In the genomic region with DNA sequence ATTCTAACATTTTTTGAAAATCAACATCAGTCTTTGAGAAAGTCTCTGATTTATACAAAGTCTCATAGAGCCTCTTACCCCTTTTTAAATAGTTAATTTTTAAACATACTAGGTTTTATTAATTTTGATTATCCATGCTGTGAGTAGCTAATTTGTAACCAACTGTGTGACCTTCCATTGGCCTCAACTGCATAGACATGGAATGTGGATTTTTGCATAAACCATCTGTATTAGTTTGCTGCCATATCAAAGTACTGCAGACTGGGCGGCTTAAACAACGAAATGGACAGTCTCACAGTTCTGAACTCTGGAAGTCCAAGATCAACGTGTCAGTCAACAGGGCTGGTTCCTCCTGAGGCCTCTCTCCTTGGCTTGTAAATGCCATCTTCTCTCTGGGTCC, we compare ENCODE assay signal across 29 cellular contexts.
"Had no signal": no experiment of that assay in that cellular context is flagged by ENCODE, and none has a peak within 500 bp of the region (broad histone marks: within the 10 kb centered on the region; RNA-seq: fewer than 3 reads in every experiment).

No MANE protein-coding gene starts in this region.

- H3K9ac ChIP-seq: neural progenitor cell had no signal

- H3K36me3 ChIP-seq: neural progenitor cell, ovary, prostate gland, spleen, suprapubic skin, tibial artery, transverse colon, upper lobe of right lung, uterus had no signal

- H3K9me3 Mint-ChIP-seq: naive thymus-derived CD8-positive, alpha-beta T cell; natural killer cell treated with Interleukin-12 subunit alpha and Interleukin-12 subunit beta and Interleukin-15 and Interleukin-18, amount 100 ng/mL, for 72 hours; neural progenitor cell; stimulated activated naive CD8-positive, alpha-beta T cell treated with anti-CD3 and anti-CD28 coated beads, Interleukin-15, amount 100 ng/mL, for 72 hours; type B pancreatic cell had no signal

- H3K4me1 Mint-ChIP-seq: naive B cell; naive thymus-derived CD8-positive, alpha-beta T cell; stimulated activated memory B cell treated with anti-CD40 and anti-IgM and Interleukin-4, amounts not matched to agents 10 μg/mL and 1 μg/mL and 100 μg/mL, for 72 hours; stimulated activated naive CD8-positive, alpha-beta T cell treated with anti-CD3 and anti-CD28 coated beads, Interleukin-15, amount 100 ng/mL, for 72 hours had no signal

- ATAC-seq: naive thymus-derived CD8-positive, alpha-beta T cell; natural killer cell treated with Interleukin-12 subunit alpha and Interleukin-12 subunit beta and Interleukin-15 and Interleukin-18, amount 100 ng/mL, for 72 hours; right cardiac atrium; sciatic nerve; stimulated activated memory B cell treated with anti-CD40 and anti-IgM and Interleukin-4, amounts not matched to agents 10 μg/mL and 1 μg/mL and 100 μg/mL, for 72 hours; stimulated activated naive CD8-positive, alpha-beta T cell treated with anti-CD3 and anti-CD28 coated beads, Interleukin-15, amount 100 ng/mL, for 72 hours; stimulated activated naive CD8-positive, alpha-beta T cell treated with anti-CD3 and anti-CD28 coated beads, Interleukin-15, Interleukin-2, amounts not matched to agents 100 U/mL and 50 U/mL, for 24 hours; upper lobe of right lung had no signal

- H3K4me1 ChIP-seq: neural progenitor cell, prostate gland, spleen, suprapubic skin, testis, tibial artery, transverse colon, upper lobe of right lung, uterus had no signal

- H3K27ac ChIP-seq: neural progenitor cell, ovary, prostate gland, skin epidermis, spleen, suprapubic skin, testis, tibial artery, transverse colon, upper lobe of right lung, uterus had no signal

- H3K9me3 ChIP-seq: ovary, prostate gland, suprapubic skin, testis, tibial artery, transverse colon, upper lobe of right lung, uterus had no signal

- H3K27me3 ChIP-seq: neural progenitor cell, ovary, testis, uterus had no signal

- H3K4me3 ChIP-seq: neural progenitor cell, ovary, prostate gland, skin epidermis, smooth muscle cell, spleen, suprapubic skin, testis, tibial artery, transverse colon, upper lobe of right lung, uterus had no signal

- H3K4me3 Mint-ChIP-seq: naive thymus-derived CD8-positive, alpha-beta T cell; natural killer cell treated with Interleukin-12 subunit alpha and Interleukin-12 subunit beta and Interleukin-15 and Interleukin-18, amount 100 ng/mL, for 72 hours; neural progenitor cell; stimulated activated memory B cell treated with anti-CD40 and anti-IgM and Interleukin-4, amounts not matched to agents 10 μg/mL and 1 μg/mL and 100 μg/mL, for 72 hours; stimulated activated naive CD8-positive, alpha-beta T cell treated with anti-CD3 and anti-CD28 coated beads, Interleukin-15, amount 100 ng/mL, for 72 hours; type B pancreatic cell had no signal

- DNase-seq: naive B cell; naive thymus-derived CD8-positive, alpha-beta T cell; occipital lobe; ovary; right cardiac atrium; spleen; stimulated activated CD4-positive, alpha-beta T cell treated with anti-CD3 and anti-CD28 coated beads, Interleukin-12 subunit alpha, Interleukin-12 subunit beta, amount 100 ng/mL, for 4 hours; stimulated activated CD4-positive, alpha-beta T cell treated with anti-CD3 and anti-CD28 coated beads, Interleukin-1b, Interleukin-23, amount 100 ng/mL, for 48 hours; stimulated activated CD4-positive, alpha-beta T cell treated with anti-CD3 and anti-CD28 coated beads, Interleukin-4, amount 100 ng/mL, for 1 hour; stimulated activated CD4-positive, alpha-beta T cell treated with anti-CD3 and anti-CD28 coated beads, Interleukin-4, amount 100 ng/mL, for 4 hours; stimulated activated CD8-positive, alpha-beta memory T cell treated with anti-CD3 and anti-CD28 coated beads, Interleukin-4, amount 100 ng/mL, for 48 hours; stimulated activated naive CD4-positive, alpha-beta T cell; stimulated activated naive CD8-positive, alpha-beta T cell treated with anti-CD3 and anti-CD28 coated beads, Interleukin-15, amount 100 ng/mL, for 72 hours; stimulated activated naive CD8-positive, alpha-beta T cell treated with anti-CD3 and anti-CD28 coated beads, Interleukin-15, Interleukin-2, amounts not matched to agents 100 U/mL and 50 U/mL, for 24 hours; substantia nigra; testis; tibial artery; transverse colon; upper lobe of right lung; uterus had no signal

- H3K36me3 Mint-ChIP-seq: naive B cell; natural killer cell treated with Interleukin-12 subunit alpha and Interleukin-12 subunit beta and Interleukin-15 and Interleukin-18, amount 100 ng/mL, for 72 hours; neural progenitor cell; stimulated activated memory B cell treated with anti-CD40 and anti-IgM and Interleukin-4, amounts not matched to agents 10 μg/mL and 1 μg/mL and 100 μg/mL, for 72 hours; type B pancreatic cell had no signal

- H3K27ac Mint-ChIP-seq: naive thymus-derived CD8-positive, alpha-beta T cell; natural killer cell treated with Interleukin-12 subunit alpha and Interleukin-12 subunit beta and Interleukin-15 and Interleukin-18, amount 100 ng/mL, for 72 hours; neural progenitor cell; stimulated activated memory B cell treated with anti-CD40 and anti-IgM and Interleukin-4, amounts not matched to agents 10 μg/mL and 1 μg/mL and 100 μg/mL, for 72 hours; type B pancreatic cell had no signal
